In genomic region chr19:723714-724113, GRCh38 we compare ENCODE assay signal across 1 cellular context.
TF ChIP-seq lines count a peak whose summit lies in the region.

No MANE protein-coding gene starts in this region.

TF ChIP-seq in K562, 482 proteins besides CTCF, POLR2A, EP300 and RAD21:
- TF ChIP-seq MAX (CRISPR knock-in tag; IDR thresholded peaks at IDR 0.05) (no peak), SIRT6 (IDR thresholded peaks at IDR 0.05; ENCODE audit: low read depth, low read length) (no peak), BDP1 (IDR thresholded peaks at IDR 0.05; ENCODE audit: insufficient read depth, insufficient read length) (no peak), ZKSCAN1 (IDR thresholded peaks at IDR 0.05; ENCODE audit: low read depth, low read length) (peak; percentile 82), POU5F1 (IDR thresholded peaks at IDR 0.05; ENCODE audit: borderline replicate concordance, low read depth, low read length, partially characterized antibody) (no peak), GTF2E2 (tag; IDR thresholded peaks at IDR 0.05) (no peak), E2F1 (CRISPR knock-in tag; IDR thresholded peaks at IDR 0.05) (no peak)
